Comparison of ENCODE assay signal across 8 cellular contexts in genomic region chr2:24360963-24361330, GRCh38. TPM values are rescaled to one million over a fixed set of nuclear protein-coding genes. Genes with fewer than 3 reads are reported as not detected.
DNase-seq lines count a peak whose midpoint lies in the region; ATAC-seq lines count a peak whose summit lies in the region.

No MANE protein-coding gene starts in this region.

- peaks cover 22% of the 10 kb centered on the region for H3K4me1 Mint-ChIP-seq in activated naive CD8-positive, alpha-beta T cell treated with anti-CD3 and anti-CD28 coated beads for 36 hours
- H3K4me1 Mint-ChIP-seq in immature natural killer cell, result peaks cover 32 to 37% of the 10 kb centered on the region in 2 donors

- H3K27me3 Mint-ChIP-seq in activated naive CD8-positive, alpha-beta T cell treated with anti-CD3 and anti-CD28 coated beads for 36 hours, result no peaks in the 10 kb centered on the region
- H3K27me3 Mint-ChIP-seq in immature natural killer cell (ENCODE audit: low read depth in 3 of 3), result peaks cover 8 to 14% (median 11%) of the 10 kb centered on the region in 3 donors

- no peak for ATAC-seq in GM19023 (IDR thresholded peaks at IDR 0.05; ENCODE audit: unreplicated experiment)

- H3K4me3 Mint-ChIP-seq in activated naive CD8-positive, alpha-beta T cell treated with anti-CD3 and anti-CD28 coated beads for 36 hours, result peak overlapping the region; percentile 82
- H3K4me3 Mint-ChIP-seq in immature natural killer cell, result peak overlapping the region; percentile 85 to 94 (median 91)

- H3K27ac Mint-ChIP-seq in activated naive CD8-positive, alpha-beta T cell treated with anti-CD3 and anti-CD28 coated beads for 36 hours, result peak overlapping the region; percentile 91
- peak overlapping the region; percentile 81 to 96 (median 94) for H3K27ac Mint-ChIP-seq in immature natural killer cell

- H3K9me3 ChIP-seq in stomach smooth muscle (ENCODE audit: control insufficient read depth in 2 of 2, low read length in 2 of 2), result no peaks in the 10 kb centered on the region

- peaks cover 3% of the 10 kb centered on the region for H3K9me3 Mint-ChIP-seq in activated naive CD8-positive, alpha-beta T cell treated with anti-CD3 and anti-CD28 coated beads for 36 hours
- no peaks in the 10 kb centered on the region for H3K9me3 Mint-ChIP-seq in immature natural killer cell

- H3K4me3 ChIP-seq in stomach smooth muscle (ENCODE audit: low read length in 2 of 2), result peak overlapping the region; percentile 84 to 88

- no peaks in the 10 kb centered on the region for H3K36me3 ChIP-seq in stomach smooth muscle (ENCODE audit: control insufficient read depth in 2 of 2, insufficient read depth in 2 of 2, low read length in 2 of 2)

- H3K27me3 ChIP-seq in stomach smooth muscle (ENCODE audit: control insufficient read depth in 1 of 2, insufficient read depth in 2 of 2, low read length in 2 of 2), result no peaks in the 10 kb centered on the region

- peaks cover 14% of the 10 kb centered on the region for H3K4me1 ChIP-seq in stomach smooth muscle (ENCODE audit: control insufficient read depth, insufficient read depth, low read length)

- DNase-seq in DMS53 (lab: John Stamatoyannopoulos, UW) (peak; percentile 11), DMS53 treated with DMSO at 0.1 percent for 48 hours (lab: John Stamatoyannopoulos, UW; ENCODE audit: unreplicated experiment) (no peak), immature natural killer cell (no peak), NCI-H748 (lab: John Stamatoyannopoulos, UW; ENCODE audit: unreplicated experiment) (no peak), NCI-H2107 (lab: John Stamatoyannopoulos, UW) (no peak)
- DNase-seq in activated naive CD8-positive, alpha-beta T cell treated with anti-CD3 and anti-CD28 coated beads for 36 hours, result no peak

- H3K36me3 Mint-ChIP-seq in activated naive CD8-positive, alpha-beta T cell treated with anti-CD3 and anti-CD28 coated beads for 36 hours, result peaks cover 12% of the 10 kb centered on the region
- H3K36me3 Mint-ChIP-seq in immature natural killer cell, result no peaks in the 10 kb centered on the region

- H3K27ac ChIP-seq in stomach smooth muscle (ENCODE audit: low read length), result peak overlapping the region; percentile 78

- peak overlapping the region; percentile 83 to 85 for H3K9ac ChIP-seq in stomach smooth muscle (ENCODE audit: low read length in 2 of 2)

RNA-seq across cellular contexts. Expression of gene ITSN2, which starts 0.6 kb away (rescaled TPM):
- 10 to 100 TPM; 46.2 to 46.9 TPM for total RNA-seq in activated naive CD8-positive, alpha-beta T cell treated with anti-CD3 and anti-CD28 coated beads for 36 hours
- 10 to 100 TPM; 33.7 to 83.8 (median 35.6) TPM for polyA plus RNA-seq in immature natural killer cell
